ENCODE assay signal across 1 cellular context in the genomic region with DNA sequence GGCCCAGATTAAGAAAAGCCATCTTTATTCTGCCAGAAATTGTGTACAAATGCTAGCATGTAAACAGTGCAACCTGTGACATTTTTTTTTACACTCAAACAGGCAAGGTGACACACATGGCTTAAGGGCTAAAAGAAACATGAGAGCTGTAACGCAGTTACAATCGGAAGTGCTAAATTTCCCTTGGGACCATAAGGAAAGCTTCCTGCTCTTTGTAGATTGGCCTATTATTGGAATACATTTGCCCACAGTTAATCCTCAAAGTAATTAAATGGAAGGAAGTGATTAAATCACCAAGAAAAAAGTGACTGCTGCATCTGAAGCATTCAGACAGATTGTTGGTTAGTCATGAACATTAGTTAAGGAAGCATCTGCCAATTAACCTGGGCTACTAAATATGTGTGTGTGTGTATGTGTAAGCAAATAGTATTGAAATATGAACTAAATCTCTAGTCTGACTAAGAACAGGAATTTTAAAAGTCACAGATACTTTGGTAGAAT.
TF ChIP-seq lines count a peak whose summit lies in the region.

No MANE protein-coding gene starts in this region.

TF ChIP-seq in HEK293, 187 proteins besides CTCF, POLR2A, EP300 and RAD21 (continued from another document):
- TF ChIP-seq, protein P1, sequence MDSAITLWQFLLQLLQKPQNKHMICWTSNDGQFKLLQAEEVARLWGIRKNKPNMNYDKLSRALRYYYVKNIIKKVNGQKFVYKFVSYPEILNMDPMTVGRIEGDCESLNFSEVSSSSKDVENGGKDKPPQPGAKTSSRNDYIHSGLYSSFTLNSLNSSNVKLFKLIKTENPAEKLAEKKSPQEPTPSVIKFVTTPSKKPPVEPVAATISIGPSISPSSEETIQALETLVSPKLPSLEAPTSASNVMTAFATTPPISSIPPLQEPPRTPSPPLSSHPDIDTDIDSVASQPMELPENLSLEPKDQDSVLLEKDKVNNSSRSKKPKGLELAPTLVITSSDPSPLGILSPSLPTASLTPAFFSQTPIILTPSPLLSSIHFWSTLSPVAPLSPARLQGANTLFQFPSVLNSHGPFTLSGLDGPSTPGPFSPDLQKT (IDR thresholded peaks at IDR 0.05; ENCODE audit: borderline replicate concordance, low read depth, low read length): no peak
- TF ChIP-seq ZNF2 (tag by site-specific recombination; IDR thresholded peaks at IDR 0.05) (peak; percentile 63; the same call in 1 of the 2 replicates), KLF8 (tag by site-specific recombination; IDR thresholded peaks at IDR 0.05) (peak; percentile 69), ZNF501 (tag by site-specific recombination; IDR thresholded peaks at IDR 0.05) (peak; percentile 68), ZNF560 (tag by site-specific recombination; IDR thresholded peaks at IDR 0.05; ENCODE audit: borderline replicate concordance) (no peak), ZNF658 (tag by site-specific recombination; IDR thresholded peaks at IDR 0.05) (no peak), ZNF184 (tag by site-specific recombination; IDR thresholded peaks at IDR 0.05) (peak; percentile 81; the same call in 1 of the 2 replicates), ZNF777 (tag by site-specific recombination; IDR thresholded peaks at IDR 0.05; ENCODE audit: borderline replicate concordance) (no peak), ZNF341 (tag by site-specific recombination; IDR thresholded peaks at IDR 0.05; ENCODE audit: low read depth) (no peak), SCRT2 (tag by site-specific recombination; IDR thresholded peaks at IDR 0.05) (peak; percentile 87), ZNF571 (tag by site-specific recombination; IDR thresholded peaks at IDR 0.05) (no peak), ZNF132 (tag by site-specific recombination; IDR thresholded peaks at IDR 0.05; ENCODE audit: borderline replicate concordance) (no peak), ZNF555 (tag by site-specific recombination; conservative IDR thresholded peaks at IDR 0.05) (no peak), TRIM28 (IDR thresholded peaks at IDR 0.05; ENCODE audit: borderline replicate concordance, low read length) (no peak; the same call in 1 of the 2 replicates), SALL2 (tag by site-specific recombination; IDR thresholded peaks at IDR 0.05; ENCODE audit: borderline replicate concordance) (no peak), ZNF776 (tag by site-specific recombination; IDR thresholded peaks at IDR 0.05; ENCODE audit: borderline replicate concordance) (no peak), ZNF654 (tag by site-specific recombination; IDR thresholded peaks at IDR 0.05; ENCODE audit: low read depth) (0 out of 2 replicates have a peak, but pooled peaks have one; percentile 14), ZNF785 (tag by site-specific recombination; IDR thresholded peaks at IDR 0.05) (no peak), ZNF335 (tag by site-specific recombination; conservative IDR thresholded peaks at IDR 0.05) (peak; percentile 24; the same call in 1 of the 2 replicates), ZNF791 (tag by site-specific recombination; IDR thresholded peaks at IDR 0.05) (no peak), ZNF16 (tag by site-specific recombination; IDR thresholded peaks at IDR 0.05; ENCODE audit: low read depth) (no peak), ZNF549 (tag by site-specific recombination; IDR thresholded peaks at IDR 0.05) (no peak), ZNF529 (tag by site-specific recombination; IDR thresholded peaks at IDR 0.05; ENCODE audit: insufficient replicate concordance) (no peak), ZNF19 (tag by site-specific recombination; IDR thresholded peaks at IDR 0.05; ENCODE audit: low read depth) (no peak), ZNF521 (tag by site-specific recombination; IDR thresholded peaks at IDR 0.05) (no peak), ZNF138 (tag by site-specific recombination; IDR thresholded peaks at IDR 0.05; ENCODE audit: borderline replicate concordance) (no peak), SP3 (tag by site-specific recombination; IDR thresholded peaks at IDR 0.05) (peak; percentile 66), WT1 (tag by site-specific recombination; IDR thresholded peaks at IDR 0.05) (peak; percentile 95), ZNF266 (tag by site-specific recombination; IDR thresholded peaks at IDR 0.05; ENCODE audit: low read depth) (no peak), MEIS1 (CRISPR knock-in tag; IDR thresholded peaks at IDR 0.05; ENCODE audit: borderline replicate concordance) (no peak), SP2 (tag by site-specific recombination; IDR thresholded peaks at IDR 0.05) (peak; percentile 49), ZNF114 (tag by site-specific recombination; IDR thresholded peaks at IDR 0.05) (no peak), HOXD13 (CRISPR knock-in tag; IDR thresholded peaks at IDR 0.05; ENCODE audit: borderline replicate concordance) (no peak), ZNF394 (tag by site-specific recombination; IDR thresholded peaks at IDR 0.05; ENCODE audit: borderline replicate concordance) (peak; percentile 73; the same call in 1 of the 2 replicates), ZNF514 (tag by site-specific recombination; IDR thresholded peaks at IDR 0.05) (no peak), ZNF221 (tag by site-specific recombination; IDR thresholded peaks at IDR 0.05; ENCODE audit: borderline replicate concordance) (no peak), ZNF140 (tag by site-specific recombination; IDR thresholded peaks at IDR 0.05) (no peak)
- TF ChIP-seq, protein P2, sequence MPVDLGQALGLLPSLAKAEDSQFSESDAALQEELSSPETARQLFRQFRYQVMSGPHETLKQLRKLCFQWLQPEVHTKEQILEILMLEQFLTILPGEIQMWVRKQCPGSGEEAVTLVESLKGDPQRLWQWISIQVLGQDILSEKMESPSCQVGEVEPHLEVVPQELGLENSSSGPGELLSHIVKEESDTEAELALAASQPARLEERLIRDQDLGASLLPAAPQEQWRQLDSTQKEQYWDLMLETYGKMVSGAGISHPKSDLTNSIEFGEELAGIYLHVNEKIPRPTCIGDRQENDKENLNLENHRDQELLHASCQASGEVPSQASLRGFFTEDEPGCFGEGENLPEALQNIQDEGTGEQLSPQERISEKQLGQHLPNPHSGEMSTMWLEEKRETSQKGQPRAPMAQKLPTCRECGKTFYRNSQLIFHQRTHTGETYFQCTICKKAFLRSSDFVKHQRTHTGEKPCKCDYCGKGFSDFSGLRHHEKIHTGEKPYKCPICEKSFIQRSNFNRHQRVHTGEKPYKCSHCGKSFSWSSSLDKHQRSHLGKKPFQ (tag by site-specific recombination; IDR thresholded peaks at IDR 0.05): no peak
- TF ChIP-seq, protein P3, sequence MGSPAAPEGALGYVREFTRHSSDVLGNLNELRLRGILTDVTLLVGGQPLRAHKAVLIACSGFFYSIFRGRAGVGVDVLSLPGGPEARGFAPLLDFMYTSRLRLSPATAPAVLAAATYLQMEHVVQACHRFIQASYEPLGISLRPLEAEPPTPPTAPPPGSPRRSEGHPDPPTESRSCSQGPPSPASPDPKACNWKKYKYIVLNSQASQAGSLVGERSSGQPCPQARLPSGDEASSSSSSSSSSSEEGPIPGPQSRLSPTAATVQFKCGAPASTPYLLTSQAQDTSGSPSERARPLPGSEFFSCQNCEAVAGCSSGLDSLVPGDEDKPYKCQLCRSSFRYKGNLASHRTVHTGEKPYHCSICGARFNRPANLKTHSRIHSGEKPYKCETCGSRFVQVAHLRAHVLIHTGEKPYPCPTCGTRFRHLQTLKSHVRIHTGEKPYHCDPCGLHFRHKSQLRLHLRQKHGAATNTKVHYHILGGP (tag by site-specific recombination; IDR thresholded peaks at IDR 0.05): peak; percentile 48; the same call in 1 of the 2 replicates
- TF ChIP-seq, protein P4, sequence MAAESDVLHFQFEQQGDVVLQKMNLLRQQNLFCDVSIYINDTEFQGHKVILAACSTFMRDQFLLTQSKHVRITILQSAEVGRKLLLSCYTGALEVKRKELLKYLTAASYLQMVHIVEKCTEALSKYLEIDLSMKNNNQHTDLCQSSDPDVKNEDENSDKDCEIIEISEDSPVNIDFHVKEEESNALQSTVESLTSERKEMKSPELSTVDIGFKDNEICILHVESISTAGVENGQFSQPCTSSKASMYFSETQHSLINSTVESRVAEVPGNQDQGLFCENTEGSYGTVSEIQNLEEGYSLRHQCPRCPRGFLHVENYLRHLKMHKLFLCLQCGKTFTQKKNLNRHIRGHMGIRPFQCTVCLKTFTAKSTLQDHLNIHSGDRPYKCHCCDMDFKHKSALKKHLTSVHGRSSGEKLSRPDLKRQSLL (tag by site-specific recombination; IDR thresholded peaks at IDR 0.05): no peak
- TF ChIP-seq, protein P5, sequence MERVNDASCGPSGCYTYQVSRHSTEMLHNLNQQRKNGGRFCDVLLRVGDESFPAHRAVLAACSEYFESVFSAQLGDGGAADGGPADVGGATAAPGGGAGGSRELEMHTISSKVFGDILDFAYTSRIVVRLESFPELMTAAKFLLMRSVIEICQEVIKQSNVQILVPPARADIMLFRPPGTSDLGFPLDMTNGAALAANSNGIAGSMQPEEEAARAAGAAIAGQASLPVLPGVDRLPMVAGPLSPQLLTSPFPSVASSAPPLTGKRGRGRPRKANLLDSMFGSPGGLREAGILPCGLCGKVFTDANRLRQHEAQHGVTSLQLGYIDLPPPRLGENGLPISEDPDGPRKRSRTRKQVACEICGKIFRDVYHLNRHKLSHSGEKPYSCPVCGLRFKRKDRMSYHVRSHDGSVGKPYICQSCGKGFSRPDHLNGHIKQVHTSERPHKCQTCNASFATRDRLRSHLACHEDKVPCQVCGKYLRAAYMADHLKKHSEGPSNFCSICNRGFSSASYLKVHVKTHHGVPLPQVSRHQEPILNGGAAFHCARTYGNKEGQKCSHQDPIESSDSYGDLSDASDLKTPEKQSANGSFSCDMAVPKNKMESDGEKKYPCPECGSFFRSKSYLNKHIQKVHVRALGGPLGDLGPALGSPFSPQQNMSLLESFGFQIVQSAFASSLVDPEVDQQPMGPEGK (tag by site-specific recombination; IDR thresholded peaks at IDR 0.05): peak; percentile 51; the same call in 1 of the 2 replicates
- TF ChIP-seq, protein P6, sequence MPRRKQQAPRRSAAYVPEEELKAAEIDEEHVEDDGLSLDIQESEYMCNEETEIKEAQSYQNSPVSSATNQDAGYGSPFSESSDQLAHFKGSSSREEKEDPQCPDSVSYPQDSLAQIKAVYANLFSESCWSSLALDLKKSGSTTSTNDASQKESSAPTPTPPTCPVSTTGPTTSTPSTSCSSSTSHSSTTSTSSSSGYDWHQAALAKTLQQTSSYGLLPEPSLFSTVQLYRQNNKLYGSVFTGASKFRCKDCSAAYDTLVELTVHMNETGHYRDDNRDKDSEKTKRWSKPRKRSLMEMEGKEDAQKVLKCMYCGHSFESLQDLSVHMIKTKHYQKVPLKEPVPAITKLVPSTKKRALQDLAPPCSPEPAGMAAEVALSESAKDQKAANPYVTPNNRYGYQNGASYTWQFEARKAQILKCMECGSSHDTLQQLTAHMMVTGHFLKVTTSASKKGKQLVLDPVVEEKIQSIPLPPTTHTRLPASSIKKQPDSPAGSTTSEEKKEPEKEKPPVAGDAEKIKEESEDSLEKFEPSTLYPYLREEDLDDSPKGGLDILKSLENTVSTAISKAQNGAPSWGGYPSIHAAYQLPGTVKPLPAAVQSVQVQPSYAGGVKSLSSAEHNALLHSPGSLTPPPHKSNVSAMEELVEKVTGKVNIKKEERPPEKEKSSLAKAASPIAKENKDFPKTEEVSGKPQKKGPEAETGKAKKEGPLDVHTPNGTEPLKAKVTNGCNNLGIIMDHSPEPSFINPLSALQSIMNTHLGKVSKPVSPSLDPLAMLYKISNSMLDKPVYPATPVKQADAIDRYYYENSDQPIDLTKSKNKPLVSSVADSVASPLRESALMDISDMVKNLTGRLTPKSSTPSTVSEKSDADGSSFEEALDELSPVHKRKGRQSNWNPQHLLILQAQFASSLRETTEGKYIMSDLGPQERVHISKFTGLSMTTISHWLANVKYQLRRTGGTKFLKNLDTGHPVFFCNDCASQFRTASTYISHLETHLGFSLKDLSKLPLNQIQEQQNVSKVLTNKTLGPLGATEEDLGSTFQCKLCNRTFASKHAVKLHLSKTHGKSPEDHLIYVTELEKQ (tag by site-specific recombination; IDR thresholded peaks at IDR 0.05; ENCODE audit: borderline replicate concordance): peak; percentile 98
- TF ChIP-seq, protein P7, sequence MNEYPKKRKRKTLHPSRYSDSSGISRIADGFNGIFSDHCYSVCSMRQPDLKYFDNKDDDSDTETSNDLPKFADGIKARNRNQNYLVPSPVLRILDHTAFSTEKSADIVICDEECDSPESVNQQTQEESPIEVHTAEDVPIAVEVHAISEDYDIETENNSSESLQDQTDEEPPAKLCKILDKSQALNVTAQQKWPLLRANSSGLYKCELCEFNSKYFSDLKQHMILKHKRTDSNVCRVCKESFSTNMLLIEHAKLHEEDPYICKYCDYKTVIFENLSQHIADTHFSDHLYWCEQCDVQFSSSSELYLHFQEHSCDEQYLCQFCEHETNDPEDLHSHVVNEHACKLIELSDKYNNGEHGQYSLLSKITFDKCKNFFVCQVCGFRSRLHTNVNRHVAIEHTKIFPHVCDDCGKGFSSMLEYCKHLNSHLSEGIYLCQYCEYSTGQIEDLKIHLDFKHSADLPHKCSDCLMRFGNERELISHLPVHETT (tag by site-specific recombination; IDR thresholded peaks at IDR 0.05): peak; percentile 98
- TF ChIP-seq, protein P8, sequence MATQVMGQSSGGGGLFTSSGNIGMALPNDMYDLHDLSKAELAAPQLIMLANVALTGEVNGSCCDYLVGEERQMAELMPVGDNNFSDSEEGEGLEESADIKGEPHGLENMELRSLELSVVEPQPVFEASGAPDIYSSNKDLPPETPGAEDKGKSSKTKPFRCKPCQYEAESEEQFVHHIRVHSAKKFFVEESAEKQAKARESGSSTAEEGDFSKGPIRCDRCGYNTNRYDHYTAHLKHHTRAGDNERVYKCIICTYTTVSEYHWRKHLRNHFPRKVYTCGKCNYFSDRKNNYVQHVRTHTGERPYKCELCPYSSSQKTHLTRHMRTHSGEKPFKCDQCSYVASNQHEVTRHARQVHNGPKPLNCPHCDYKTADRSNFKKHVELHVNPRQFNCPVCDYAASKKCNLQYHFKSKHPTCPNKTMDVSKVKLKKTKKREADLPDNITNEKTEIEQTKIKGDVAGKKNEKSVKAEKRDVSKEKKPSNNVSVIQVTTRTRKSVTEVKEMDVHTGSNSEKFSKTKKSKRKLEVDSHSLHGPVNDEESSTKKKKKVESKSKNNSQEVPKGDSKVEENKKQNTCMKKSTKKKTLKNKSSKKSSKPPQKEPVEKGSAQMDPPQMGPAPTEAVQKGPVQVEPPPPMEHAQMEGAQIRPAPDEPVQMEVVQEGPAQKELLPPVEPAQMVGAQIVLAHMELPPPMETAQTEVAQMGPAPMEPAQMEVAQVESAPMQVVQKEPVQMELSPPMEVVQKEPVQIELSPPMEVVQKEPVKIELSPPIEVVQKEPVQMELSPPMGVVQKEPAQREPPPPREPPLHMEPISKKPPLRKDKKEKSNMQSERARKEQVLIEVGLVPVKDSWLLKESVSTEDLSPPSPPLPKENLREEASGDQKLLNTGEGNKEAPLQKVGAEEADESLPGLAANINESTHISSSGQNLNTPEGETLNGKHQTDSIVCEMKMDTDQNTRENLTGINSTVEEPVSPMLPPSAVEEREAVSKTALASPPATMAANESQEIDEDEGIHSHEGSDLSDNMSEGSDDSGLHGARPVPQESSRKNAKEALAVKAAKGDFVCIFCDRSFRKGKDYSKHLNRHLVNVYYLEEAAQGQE (tag by site-specific recombination; IDR thresholded peaks at IDR 0.05): no peak
